24 cellular contexts compared by ENCODE assay signal in the genomic region with DNA sequence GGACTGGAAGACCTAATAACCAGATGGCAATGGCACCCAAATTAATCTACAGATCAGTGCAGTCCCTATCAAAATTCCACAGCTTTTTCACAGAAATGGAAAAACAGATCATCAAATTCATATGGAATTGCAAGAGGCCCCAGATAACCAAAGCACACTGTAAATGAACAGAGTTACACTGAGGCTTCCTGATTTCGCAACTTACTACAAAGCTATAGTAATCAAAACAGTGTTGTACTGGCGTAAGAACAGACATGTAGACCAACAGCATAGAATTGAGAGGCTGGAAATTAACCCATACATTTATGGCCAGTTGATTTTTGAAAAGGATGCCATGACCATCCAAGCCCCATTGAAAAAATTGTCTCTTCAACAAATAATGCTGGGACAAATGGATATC.
"Had no signal": no experiment of that assay in that cellular context is flagged by ENCODE, and none has a peak within 500 bp of the region (broad histone marks: within the 10 kb centered on the region; RNA-seq: fewer than 3 reads in every experiment).

No MANE protein-coding gene starts in this region.

- H3K9me3 ChIP-seq: testis had no signal

- H3K4me3 Mint-ChIP-seq: activated CD4-positive, alpha-beta T cell treated with anti-CD3 and anti-CD28 coated beads, Interleukin-2, amount 10 ng/mL, durations not matched to agents 7 days and 5 days; activated CD8-positive, alpha-beta memory T cell treated with anti-CD3 and anti-CD28 coated beads, Interleukin-2, amount 10 ng/mL, durations not matched to agents 7 days and 5 days; activated CD8-positive, alpha-beta T cell treated with anti-CD3 and anti-CD28 coated beads for 36 hours; activated naive CD4-positive, alpha-beta T cell treated with anti-CD3 and anti-CD28 coated beads, Interleukin-2, amount 50 U/mL, for 24 hours; brain; effector memory CD8-positive, alpha-beta T cell; natural killer cell; type B pancreatic cell had no signal

- H3K27ac ChIP-seq: dorsolateral prefrontal cortex, left ventricle myocardium inferior, testis, VCaP had no signal

- H3K27me3 ChIP-seq: dorsolateral prefrontal cortex, testis had no signal

- ATAC-seq: activated CD4-positive, CD25-positive, alpha-beta regulatory T cell treated with anti-CD3 and anti-CD28 coated beads, Interleukin-2, amount 50 U/mL, for 24 hours; activated CD8-positive, alpha-beta memory T cell treated with anti-CD3 and anti-CD28 coated beads, Interleukin-2, amount 10 ng/mL, durations not matched to agents 7 days and 5 days; activated CD8-positive, alpha-beta T cell treated with anti-CD3 and anti-CD28 coated beads for 36 hours; effector memory CD8-positive, alpha-beta T cell; natural killer cell had no signal

- DNase-seq: activated CD4-positive, alpha-beta T cell treated with anti-CD3 and anti-CD28 coated beads, Interleukin-2, amount 10 ng/mL, durations not matched to agents 7 days and 5 days; activated CD8-positive, alpha-beta memory T cell treated with anti-CD3 and anti-CD28 coated beads, Interleukin-2, amount 10 ng/mL, durations not matched to agents 7 days and 5 days; activated CD8-positive, alpha-beta T cell treated with anti-CD3 and anti-CD28 coated beads for 36 hours; activated gamma-delta T cell; activated T-cell treated with anti-CD3 and anti-CD28 coated beads for 4 hours; aorta; caudate nucleus; dorsolateral prefrontal cortex; effector memory CD8-positive, alpha-beta T cell; foreskin fibroblast; kidney glomerular epithelial cell; left ventricle myocardium inferior; midbrain; natural killer cell; retina; stimulated activated CD4-positive, alpha-beta T cell treated with anti-CD3 and anti-CD28 coated beads, Interleukin-2, amount 100 ng/mL, for 48 hours; stimulated activated naive CD4-positive, alpha-beta T cell; testis had no signal

- H3K4me1 ChIP-seq: left ventricle myocardium inferior, testis had no signal

- H3K27me3 Mint-ChIP-seq: activated CD4-positive, alpha-beta T cell treated with anti-CD3 and anti-CD28 coated beads, Interleukin-2, amount 10 ng/mL, durations not matched to agents 7 days and 5 days; activated CD8-positive, alpha-beta memory T cell treated with anti-CD3 and anti-CD28 coated beads, Interleukin-2, amount 10 ng/mL, durations not matched to agents 7 days and 5 days; activated CD8-positive, alpha-beta T cell treated with anti-CD3 and anti-CD28 coated beads for 36 hours; activated naive CD4-positive, alpha-beta T cell treated with anti-CD3 and anti-CD28 coated beads, Interleukin-2, amount 50 U/mL, for 24 hours; brain; effector memory CD8-positive, alpha-beta T cell; progenitor cell of endocrine pancreas; type B pancreatic cell had no signal

- H3K4me1 Mint-ChIP-seq: activated CD4-positive, alpha-beta T cell treated with anti-CD3 and anti-CD28 coated beads, Interleukin-2, amount 10 ng/mL, durations not matched to agents 7 days and 5 days; brain had no signal

- H3K4me3 ChIP-seq: dorsolateral prefrontal cortex, left ventricle myocardium inferior, testis had no signal

- H3K27ac Mint-ChIP-seq: activated CD4-positive, alpha-beta T cell treated with anti-CD3 and anti-CD28 coated beads, Interleukin-2, amount 10 ng/mL, durations not matched to agents 7 days and 5 days; activated CD8-positive, alpha-beta memory T cell treated with anti-CD3 and anti-CD28 coated beads, Interleukin-2, amount 10 ng/mL, durations not matched to agents 7 days and 5 days; activated CD8-positive, alpha-beta T cell treated with anti-CD3 and anti-CD28 coated beads for 36 hours; brain; effector memory CD8-positive, alpha-beta T cell; progenitor cell of endocrine pancreas; type B pancreatic cell had no signal
